ENCODE assay signal across 1 cellular context in the genomic region with DNA sequence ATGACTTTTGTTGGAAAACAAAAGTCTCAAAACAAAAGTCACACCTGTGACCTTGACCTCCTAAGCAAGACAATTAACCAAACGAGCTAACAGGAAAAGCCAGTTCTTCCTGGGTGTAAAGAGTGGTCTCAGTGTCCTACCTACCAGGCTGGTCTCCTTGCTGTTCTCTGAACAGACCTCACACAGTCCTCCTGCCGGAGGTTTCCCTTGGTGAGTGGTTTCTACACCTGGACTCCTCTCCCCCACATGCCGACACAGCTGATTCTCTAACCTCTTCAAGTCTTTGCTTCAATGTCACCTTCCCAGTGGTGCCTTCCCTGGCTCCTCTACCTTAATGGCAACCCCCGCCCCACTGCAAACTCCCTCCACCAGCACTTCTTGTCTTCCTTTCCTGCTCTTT.
TF ChIP-seq lines count a peak whose summit lies in the region.

No MANE protein-coding gene starts in this region.

TF ChIP-seq in IMR-90, 13 proteins besides CTCF, POLR2A, EP300 and RAD21 (continued from another document):
- TF ChIP-seq, protein P1, sequence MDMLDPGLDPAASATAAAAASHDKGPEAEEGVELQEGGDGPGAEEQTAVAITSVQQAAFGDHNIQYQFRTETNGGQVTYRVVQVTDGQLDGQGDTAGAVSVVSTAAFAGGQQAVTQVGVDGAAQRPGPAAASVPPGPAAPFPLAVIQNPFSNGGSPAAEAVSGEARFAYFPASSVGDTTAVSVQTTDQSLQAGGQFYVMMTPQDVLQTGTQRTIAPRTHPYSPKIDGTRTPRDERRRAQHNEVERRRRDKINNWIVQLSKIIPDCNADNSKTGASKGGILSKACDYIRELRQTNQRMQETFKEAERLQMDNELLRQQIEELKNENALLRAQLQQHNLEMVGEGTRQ (IDR thresholded peaks at IDR 0.05; ENCODE audit: low read depth, low read length): no peak
- no peak for TF ChIP-seq FOS (IDR thresholded peaks at IDR 0.05; ENCODE audit: low read depth, low read length)
